20 cellular contexts compared by ENCODE assay signal in the genomic region with DNA sequence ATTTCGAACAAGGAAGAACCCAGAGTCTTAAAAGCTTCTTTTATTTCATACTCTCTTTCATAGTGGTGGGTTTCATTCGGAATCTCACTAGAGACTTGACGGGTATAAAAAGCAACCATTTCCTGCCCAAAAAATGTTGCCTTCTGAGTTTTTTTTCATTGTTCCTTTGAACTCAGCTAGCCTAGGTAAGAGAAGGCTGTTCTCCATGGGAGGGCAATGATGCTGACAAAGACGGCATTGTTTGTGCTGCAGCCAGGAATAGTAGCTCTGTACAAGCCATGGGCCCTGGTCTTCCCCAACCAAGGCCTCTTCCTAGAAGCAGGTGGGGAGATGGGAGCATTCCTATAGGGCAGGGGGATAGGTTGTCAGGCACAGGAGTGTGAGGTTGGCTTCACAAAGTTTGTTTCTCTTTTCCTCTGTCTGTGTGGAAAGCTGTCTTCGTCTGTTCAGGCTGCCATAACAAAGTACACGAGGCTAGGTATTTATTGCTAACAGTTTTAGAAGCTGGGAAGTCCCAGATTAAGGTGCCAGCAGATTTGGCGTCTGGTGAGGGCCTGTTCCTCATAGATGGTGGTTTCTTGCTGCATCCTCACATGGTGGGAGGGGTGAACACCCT.
DNase-seq lines count a peak whose midpoint lies in the region; ATAC-seq and TF ChIP-seq lines count a peak whose summit lies in the region.
"Had no signal": no experiment of that assay in that cellular context is flagged by ENCODE, and none has a peak within 500 bp of the region (broad histone marks: within the 10 kb centered on the region; RNA-seq: fewer than 3 reads in every experiment).

No MANE protein-coding gene starts in this region.

- intact Hi-C loops in CD8-positive, alpha-beta T cell (cut with DNase I, micrococcal nuclease): no loop called here

- peak; percentile 52 for ATAC-seq in CD8-positive, alpha-beta T cell
- ATAC-seq: PC-3 had no signal

- 83 to 90% methylated on average over 2 to 7 of the region's 7 CpGs for WGBS in endodermal cell (ENCODE audit: insufficient coverage in 1 of 2, insufficient read length in 1 of 2), 2 experiments

- CTCF ChIA-PET in CD8-positive, alpha-beta T cell (lab: Charles Lee): no interaction called here

- no peaks in the 10 kb centered on the region for H3K36me3 ChIP-seq in CD8-positive, alpha-beta T cell (ENCODE audit: insufficient read depth, low read length)
- no peaks in the 10 kb centered on the region for H3K36me3 ChIP-seq in endodermal cell (ENCODE audit: control insufficient read depth, insufficient read depth, low read length)
- H3K36me3 ChIP-seq: BLaER1 treated with 17β-estradiol and CSF1 and Interleukin-3, amounts not matched to agents 10 nM and 100 nM; SJCRH30 had no signal

- no peak for TF ChIP-seq CTCF in CD8-positive, alpha-beta T cell (IDR thresholded peaks at IDR 0.05)
- TF ChIP-seq CTCF in endodermal cell (conservative IDR thresholded peaks at IDR 0.05): no peak
- no peak for TF ChIP-seq CTCF in neural crest cell (conservative IDR thresholded peaks at IDR 0.05)
- no peak for TF ChIP-seq CTCF in foreskin fibroblast (IDR thresholded peaks at IDR 0.05; ENCODE audit: low read depth, low read length)

- no peaks in the 10 kb centered on the region for H3K27me3 Mint-ChIP-seq in CD8-positive, alpha-beta T cell (ENCODE audit: low read depth)
- H3K27me3 Mint-ChIP-seq in endodermal cell (ENCODE audit: insufficient read depth): no peaks in the 10 kb centered on the region
- H3K27me3 Mint-ChIP-seq in neural crest cell (ENCODE audit: low read depth): no peaks in the 10 kb centered on the region

- H3K4me1 ChIP-seq in CD8-positive, alpha-beta T cell (ENCODE audit: insufficient read depth, low read length): peaks cover 11% of the 10 kb centered on the region
- H3K4me1 ChIP-seq in endodermal cell (ENCODE audit: control insufficient read depth, insufficient read depth, low read length): peaks cover 13% of the 10 kb centered on the region
- H3K4me1 ChIP-seq: BLaER1 treated with 17β-estradiol and CSF1 and Interleukin-3, amounts not matched to agents 10 nM and 100 nM; SJCRH30 had no signal

- no peaks in the 10 kb centered on the region for H3K9me3 ChIP-seq in CD8-positive, alpha-beta T cell (ENCODE audit: low read length)
- no peaks in the 10 kb centered on the region for H3K9me3 ChIP-seq in endodermal cell (ENCODE audit: control insufficient read depth, low read length)
- H3K9me3 ChIP-seq: BLaER1 treated with 17β-estradiol and CSF1 and Interleukin-3, amounts not matched to agents 10 nM and 100 nM; SJCRH30 had no signal

- no peaks in the 10 kb centered on the region for H3K9me3 Mint-ChIP-seq in CD8-positive, alpha-beta T cell
- H3K9me3 Mint-ChIP-seq in endodermal cell (no peaks in the 10 kb centered on the region), neural crest cell (peaks cover 6% of the 10 kb centered on the region)
- H3K9me3 Mint-ChIP-seq: HFFc6 had no signal

- H3K27ac Mint-ChIP-seq in CD8-positive, alpha-beta T cell: peak overlapping the region; percentile 76
- H3K27ac Mint-ChIP-seq in endodermal cell (no peak overlapping the region), neural crest cell (ENCODE audit: unreplicated experiment) (peak overlapping the region; percentile 6)
- H3K27ac Mint-ChIP-seq: HFFc6 had no signal

- no peaks in the 10 kb centered on the region for H3K27me3 ChIP-seq in CD8-positive, alpha-beta T cell (ENCODE audit: insufficient read depth, low read length)
- no peaks in the 10 kb centered on the region for H3K27me3 ChIP-seq in endodermal cell (ENCODE audit: control insufficient read depth, insufficient read depth, low read length, poor library complexity, severe bottlenecking)
- H3K27me3 ChIP-seq: BLaER1 treated with 17β-estradiol and CSF1 and Interleukin-3, amounts not matched to agents 10 nM and 100 nM; SJCRH30 had no signal

- H3K36me3 Mint-ChIP-seq in CD8-positive, alpha-beta T cell: no peaks in the 10 kb centered on the region
- H3K36me3 Mint-ChIP-seq in endodermal cell (ENCODE audit: low read depth) (no peaks in the 10 kb centered on the region), neural crest cell (ENCODE audit: low read depth) (peaks cover 3% of the 10 kb centered on the region)

- H3K4me3 ChIP-seq in CD8-positive, alpha-beta T cell (ENCODE audit: low read depth, low read length): peak overlapping the region; percentile 16
- H3K4me3 ChIP-seq in endodermal cell (ENCODE audit: low read length): no peak overlapping the region
- no peak overlapping the region for H3K4me3 ChIP-seq in foreskin fibroblast (ENCODE audit: low read depth in 1 of 2, low read length in 2 of 2)
- H3K4me3 ChIP-seq: BLaER1 treated with 17β-estradiol and CSF1 and Interleukin-3, amounts not matched to agents 10 nM and 100 nM; SJCRH30 had no signal

- POLR2A ChIA-PET in CD8-positive, alpha-beta T cell (lab: Charles Lee): interaction anchor here (0.7 kb wide), 2 partner anchors 12 to 45 kb away, joined by 3 read pairs; no protein-coding TSS in a partner anchor

- peaks cover 17% of the 10 kb centered on the region for H3K4me1 Mint-ChIP-seq in CD8-positive, alpha-beta T cell (ENCODE audit: low read depth)
- H3K4me1 Mint-ChIP-seq in endodermal cell (peaks cover 28% of the 10 kb centered on the region), neural crest cell (peaks cover 48% of the 10 kb centered on the region)

- no peak for DNase-seq in CD8-positive, alpha-beta T cell
- DNase-seq in NCI-H146 (lab: John Stamatoyannopoulos, UW) (peak; percentile 65), endodermal cell (peak; percentile 67), neural crest cell (ENCODE audit: low read depth, low spot score) (no peak), AG20443 (ENCODE audit: low spot score) (no peak), NCI-H1105 (lab: John Stamatoyannopoulos, UW) (no peak), foreskin fibroblast (no peak)
- DNase-seq: DND-41, GDM1, GOT3, HFFc6, IMR-90, NCI-H1930, NCI-H2171, NCI-H446, NCI-H748 treated with DMSO at 0.1 percent for 48 hours, PC-3, SJCRH30 had no signal

- no peak overlapping the region for H3K27ac ChIP-seq in CD8-positive, alpha-beta T cell (ENCODE audit: low read depth, low read length)
- H3K27ac ChIP-seq in endodermal cell (ENCODE audit: low read depth, low read length): no peak overlapping the region
- H3K27ac ChIP-seq: BLaER1 treated with 17β-estradiol and CSF1 and Interleukin-3, amounts not matched to agents 10 nM and 100 nM; RWPE1; SJCRH30 had no signal

- H3K9ac ChIP-seq in endodermal cell (ENCODE audit: extremely low read depth, low read length, poor library complexity, severe bottlenecking): no peak overlapping the region
- H3K9ac ChIP-seq: BLaER1 treated with 17β-estradiol and CSF1 and Interleukin-3, amounts not matched to agents 10 nM and 100 nM had no signal

- no peak overlapping the region for H3K4me3 Mint-ChIP-seq in CD8-positive, alpha-beta T cell
- H3K4me3 Mint-ChIP-seq in endodermal cell (no peak overlapping the region), neural crest cell (peak overlapping the region; percentile 15)
- H3K4me3 Mint-ChIP-seq: HFFc6 had no signal

Comparison
In these comparisons a context has a peak if more than half of its experiments do, and no peak if none do; other contexts are left out.
1. DNase-seq: peak in NCI-H146 (single experiment) and endodermal cell (single experiment); none in CD8-positive, alpha-beta T cell (0 of 7), neural crest cell (single experiment), AG20443 (single experiment), NCI-H1105 (single experiment) and foreskin fibroblast (0 of 2).